15 cellular contexts compared by ENCODE assay signal in genomic region chr3:134423153-134423552, GRCh38. TPM values are rescaled to one million over a fixed set of nuclear protein-coding genes. Genes with fewer than 3 reads are reported as not detected.
A peak's percentile ranks its signal among the peaks of the same experiment; 100 is the strongest.
DNase-seq lines count a peak whose midpoint lies in the region; FAIRE-seq and TF ChIP-seq lines count a peak whose summit lies in the region.
"Had no signal": no experiment of that assay in that cellular context is flagged by ENCODE, and none has a peak within 500 bp of the region (broad histone marks: within the 10 kb centered on the region; RNA-seq: fewer than 3 reads in every experiment).

No MANE protein-coding gene starts in this region.

- DNase-seq in AG09319 (ENCODE audit: extremely low read depth, low read depth): peak; percentile 39
- DNase-seq in HCEC 1CT: peak; percentile 37
- DNase-seq in NCI-H748 (lab: John Stamatoyannopoulos, UW; ENCODE audit: unreplicated experiment): peak; percentile 74
- peak; percentile 65 for DNase-seq in fibroblast of gingiva (ENCODE audit: low read depth)
- DNase-seq in activated naive CD4-positive, alpha-beta T cell treated with Interleukin-2 at 50 U/mL for 16 hours: no peak
- DNase-seq in kidney: no peak
- no peak for DNase-seq in NK-92 (lab: John Stamatoyannopoulos, UW; ENCODE audit: unreplicated experiment)
- DNase-seq in testis: no peak
- DNase-seq: left ventricle myocardium superior, NCI-H187, SW 1271 had no signal

- H3K9ac ChIP-seq in kidney (ENCODE audit: low read length in 2 of 2): no peak overlapping the region
- H3K9ac ChIP-seq: BLaER1 treated with 17β-estradiol and CSF1 and Interleukin-3, amounts not matched to agents 10 nM and 100 nM had no signal

- TF ChIP-seq CTCF in AG09319 (IDR thresholded peaks at IDR 0.05; ENCODE audit: low read depth, low read length) (no peak), kidney (IDR thresholded peaks at IDR 0.05; ENCODE audit: borderline replicate concordance, extremely low read depth, insufficient read depth) (no peak), testis (IDR thresholded peaks at IDR 0.05) (no peak)

- 55 to 83% methylated on average over 2 of the region's 2 CpGs for WGBS in testis, 2 donors

- H3K36me3 ChIP-seq in kidney (ENCODE audit: control insufficient read depth in 1 of 2, insufficient read depth in 2 of 2, low read length in 2 of 2) (no peaks in the 10 kb centered on the region), testis (ENCODE audit: low read depth, missing control alignments) (no peaks in the 10 kb centered on the region)
- H3K36me3 ChIP-seq: BLaER1 treated with 17β-estradiol and CSF1 and Interleukin-3, amounts not matched to agents 10 nM and 100 nM; vagina had no signal

- intact Hi-C loops in kidney (cut with DNase I) (no loop called here), testis (cut with DNase I; ENCODE audit: low total_unique reads) (no loop called here)

- no peaks in the 10 kb centered on the region for H3K4me1 ChIP-seq in kidney (ENCODE audit: control insufficient read depth in 1 of 2, insufficient read depth in 1 of 2, low read depth in 1 of 2, low read length in 2 of 2)
- no peaks in the 10 kb centered on the region for H3K4me1 ChIP-seq in testis
- H3K4me1 ChIP-seq: vagina had no signal

- H3K4me3 ChIP-seq in kidney (ENCODE audit: low read length in 2 of 2): no peak overlapping the region
- no peak overlapping the region for H3K4me3 ChIP-seq in testis
- H3K4me3 ChIP-seq: BLaER1 treated with 17β-estradiol and CSF1 and Interleukin-3, amounts not matched to agents 10 nM and 100 nM; vagina had no signal

- no peak for TF ChIP-seq POLR2A in testis (IDR thresholded peaks at IDR 0.05)

- FAIRE-seq in kidney (lab: Jason Lieb, UNC): no peak

- H3K9me3 ChIP-seq in kidney (ENCODE audit: control insufficient read depth in 1 of 2, low read length in 2 of 2) (no peaks in the 10 kb centered on the region), testis (no peaks in the 10 kb centered on the region)
- H3K9me3 ChIP-seq: BLaER1 treated with 17β-estradiol and CSF1 and Interleukin-3, amounts not matched to agents 10 nM and 100 nM; vagina had no signal

- no peak overlapping the region for H3K27ac ChIP-seq in kidney (ENCODE audit: low read depth in 2 of 2, low read length in 2 of 2)
- no peak overlapping the region for H3K27ac ChIP-seq in testis
- H3K27ac ChIP-seq: BLaER1 treated with 17β-estradiol and CSF1 and Interleukin-3, amounts not matched to agents 10 nM and 100 nM; epithelial cell of prostate; vagina had no signal

- no peaks in the 10 kb centered on the region for H3K27me3 ChIP-seq in testis
- H3K27me3 ChIP-seq: BLaER1 treated with 17β-estradiol and CSF1 and Interleukin-3, amounts not matched to agents 10 nM and 100 nM; vagina had no signal

RNA-seq across cellular contexts. Expression of gene AMOTL2, which starts 48.9 kb away (rescaled TPM):
- total RNA-seq in kidney (83.5 TPM), testis (10 to 100 TPM; 35.8 to 61.0 TPM)
- polyA plus RNA-seq in kidney (ENCODE audit: insufficient read depth, low read depth, low replicate concordance) (19.5 TPM), testis (ENCODE audit: insufficient read depth, low read depth, low replicate concordance) (19.6 TPM)
- total RNA-seq: activated CD8-positive, alpha-beta memory T cell treated with anti-CD3 and anti-CD28 coated beads for 36 hours had no signal

Comparison
In these comparisons a context has a peak if more than half of its experiments do, and no peak if none do; other contexts are left out.
1. DNase-seq: peak in AG09319 (single experiment), HCEC 1CT (single experiment), NCI-H748 (single experiment) and fibroblast of gingiva (single experiment); none in activated naive CD4-positive, alpha-beta T cell treated with Interleukin-2 at 50 U/mL for 16 hours (single experiment), kidney (single experiment), NK-92 (single experiment) and testis (single experiment).